In genomic region chr1:224865510-224865909, GRCh38 we compare ENCODE assay signal across 34 cellular contexts.
"Had no signal": no experiment of that assay in that cellular context is flagged by ENCODE, and none has a peak within 500 bp of the region (broad histone marks: within the 10 kb centered on the region; RNA-seq: fewer than 3 reads in every experiment).

No MANE protein-coding gene starts in this region.

- H3K4me3 ChIP-seq: MG63 had no signal

- DNase-seq: Karpas-422, Kasumi-1, MG63, MM.1S, MV-4-11, NCI-H1048, NCI-H1092, NCI-H1092 treated with DMSO at 0.1 percent for 48 hours, NCI-H1105, NCI-H1105 treated with DMSO at 0.1 percent for 48 hours, NCI-H1417, NCI-H1417 treated with DMSO at 0.1 percent for 48 hours, NCI-H1436, NCI-H1436 treated with DMSO at 0.1 percent for 48 hours, NCI-H146, NCI-H1694, NCI-H1694 treated with DMSO at 0.1 percent for 48 hours, NCI-H187, NCI-H187 treated with DMSO at 0.1 percent for 48 hours, NCI-H1930, NCI-H2029, NCI-H2029 treated with DMSO at 0.1 percent for 48 hours, NCI-H2081, NCI-H2081 treated with DMSO at 0.1 percent for 48 hours, NCI-H2107, NCI-H2171, NCI-H2171 treated with DMSO at 0.1 percent for 48 hours, NCI-H2227 treated with DMSO at 0.1 percent for 48 hours, NCI-H226, NCI-H345, NCI-H446, NCI-H446 treated with DMSO at 0.1 percent for 48 hours, NCI-H510A had no signal

- H3K4me2 ChIP-seq: KMS-11 had no signal

- H3K36me3 ChIP-seq: MG63 had no signal

- H3K9me3 ChIP-seq: MG63 had no signal

- H3K9ac ChIP-seq: KMS-11 had no signal

- H3K27ac ChIP-seq: KMS-11 had no signal
